7 cellular contexts compared by ENCODE assay signal in genomic region chr6:5850848-5851255, GRCh38.
DNase-seq lines count a peak whose midpoint lies in the region; ATAC-seq, FAIRE-seq and TF ChIP-seq lines count a peak whose summit lies in the region.

No MANE protein-coding gene starts in this region.

- peaks cover 0 to 12% (median 0%) of the 10 kb centered on the region in 11 donors for H3K9me3 ChIP-seq in heart right ventricle
- no peaks in the 10 kb centered on the region for H3K9me3 ChIP-seq in small intestine (ENCODE audit: control insufficient read depth, low read depth)

- peaks cover 0 to 11% (median 0%) of the 10 kb centered on the region in 9 donors for H3K4me1 ChIP-seq in heart right ventricle
- peaks cover 0 to 4% of the 10 kb centered on the region in 2 donors for H3K4me1 ChIP-seq in small intestine (ENCODE audit: control insufficient read depth in 2 of 2, insufficient read depth in 1 of 2, low read depth in 1 of 2, low read length in 1 of 2)

- TF ChIP-seq CTCF in heart right ventricle (IDR thresholded peaks at IDR 0.05): no peak

- ATAC-seq in GM21786 (IDR thresholded peaks at IDR 0.05; ENCODE audit: unreplicated experiment) (peak; percentile 28), heart right ventricle (peak in 5 of 8 donors; percentile 9 to 42 (median 39)), GM18858 (IDR thresholded peaks at IDR 0.05; ENCODE audit: unreplicated experiment) (no peak), HG03571 (IDR thresholded peaks at IDR 0.05; ENCODE audit: unreplicated experiment) (no peak)

- H3K4me3 ChIP-seq in heart right ventricle: peak overlapping the region in 9 of 10 donors; percentile 30 to 55 (median 48)
- H3K4me3 ChIP-seq in small intestine (ENCODE audit: low read depth in 1 of 2, low read length in 2 of 2): no peak overlapping the region

- H3K27me3 ChIP-seq in heart right ventricle (peaks cover 0 to 43% (median 22%) of the 10 kb centered on the region in 7 donors), small intestine (ENCODE audit: control insufficient read depth in 2 of 2, insufficient read depth in 2 of 2, low read length in 2 of 2) (peaks cover 0 to 3% of the 10 kb centered on the region in 2 donors)

- intact Hi-C loops in heart right ventricle (cut with DNase I): no loop called here

- WGBS in heart right ventricle, 2 donors: 5 to 8% methylated on average over 16 of the region's 16 CpGs
- 5 to 8% (median 7%) methylated on average over 16 of the region's 16 CpGs for WGBS in small intestine, 3 donors

- DNase-seq in NCI-H146 (lab: John Stamatoyannopoulos, UW) (peak; percentile 61), heart right ventricle (no peak), small intestine (peak; percentile 27), NCI-H2227 (lab: John Stamatoyannopoulos, UW; ENCODE audit: unreplicated experiment) (no peak)

- FAIRE-seq in small intestine (lab: Jason Lieb, UNC): no peak

- H3K36me3 ChIP-seq in heart right ventricle (no peaks in the 10 kb centered on the region), small intestine (ENCODE audit: control insufficient read depth in 2 of 2, insufficient read depth in 2 of 2, low read length in 2 of 2) (no peaks in the 10 kb centered on the region)

- H3K27ac ChIP-seq in heart right ventricle (no peak overlapping the region), small intestine (ENCODE audit: low read depth in 1 of 2, low read length in 1 of 2) (no peak overlapping the region)

Comparison
In these comparisons a context has a peak if more than half of its experiments do, and no peak if none do; other contexts are left out.
1. ATAC-seq: peak in GM21786 (single experiment) and heart right ventricle (5 of 8); none in GM18858 (single experiment) and HG03571 (single experiment).
2. DNase-seq: peak in NCI-H146 (single experiment) and small intestine (single experiment); none in heart right ventricle (0 of 2) and NCI-H2227 (single experiment).
3. H3K4me3 ChIP-seq: peak in heart right ventricle (9 of 10); none in small intestine (0 of 2).